In the genomic region with DNA sequence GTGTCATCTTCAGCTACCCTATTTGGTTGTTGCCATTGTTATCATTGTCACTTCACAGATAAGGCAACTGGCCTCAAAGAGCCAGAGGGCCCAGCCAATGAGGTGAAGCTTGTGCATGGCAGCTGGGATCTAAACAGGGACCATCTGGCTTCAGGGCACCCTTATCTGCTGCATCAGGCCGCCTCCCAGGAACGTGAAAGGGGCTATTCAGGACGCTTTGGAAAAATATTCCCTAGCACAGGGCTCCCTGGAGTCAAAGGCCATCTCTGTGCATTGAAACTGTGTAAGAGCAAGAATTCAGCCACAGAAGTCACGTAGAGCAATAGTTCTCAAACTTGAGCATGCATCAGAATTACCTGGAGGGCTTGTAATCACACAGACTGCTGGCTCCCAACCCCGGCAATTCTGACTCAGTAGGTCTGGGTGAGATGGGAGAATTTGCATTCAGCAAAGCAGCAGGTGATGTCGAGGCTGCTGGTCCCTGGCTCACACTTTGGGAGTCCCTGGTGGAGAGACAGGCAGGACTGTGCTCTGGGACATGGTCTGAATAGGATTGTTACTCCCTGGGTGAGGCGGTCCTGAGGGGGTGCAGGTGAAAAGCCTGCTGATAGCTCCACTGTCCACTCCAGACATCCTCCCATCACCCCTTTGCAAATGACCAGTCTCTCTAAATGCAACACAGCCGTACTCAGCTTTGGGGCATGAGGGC, we compare ENCODE assay signal across 18 cellular contexts.
"Had no signal": no experiment of that assay in that cellular context is flagged by ENCODE, and none has a peak within 500 bp of the region (broad histone marks: within the 10 kb centered on the region; RNA-seq: fewer than 3 reads in every experiment).

No MANE protein-coding gene starts in this region.

- H3K4me1 ChIP-seq: lower lobe of right lung had no signal

- H3K27ac ChIP-seq: lower lobe of right lung had no signal

- H3K4me3 ChIP-seq: dorsolateral prefrontal cortex, lower lobe of right lung had no signal

- H3K27me3 ChIP-seq: dorsolateral prefrontal cortex had no signal

- ATAC-seq: activated CD8-positive, alpha-beta T cell treated with anti-CD3 and anti-CD28 coated beads, Interleukin-2, amount 10 ng/mL, durations not matched to agents 7 days and 5 days; activated naive CD8-positive, alpha-beta T cell treated with anti-CD3 and anti-CD28 coated beads, Interleukin-2, amount 50 U/mL, for 24 hours; lower lobe of right lung had no signal

- DNase-seq: activated CD4-positive, alpha-beta T cell treated with anti-CD3 and anti-CD28 coated beads, Interleukin-2, amount 10 ng/mL, durations not matched to agents 7 days and 5 days; activated CD8-positive, alpha-beta memory T cell treated with anti-CD3 and anti-CD28 coated beads, Interleukin-2, amount 50 U/mL, for 48 hours; activated CD8-positive, alpha-beta T cell treated with anti-CD3 and anti-CD28 coated beads, Interleukin-2, amount 10 ng/mL, durations not matched to agents 7 days and 5 days; activated effector memory CD4-positive, alpha-beta T cell treated with Interleukin-2 at 50 U/mL for 16 hours; activated naive CD4-positive, alpha-beta T cell treated with anti-CD3 and anti-CD28 coated beads, Interleukin-2, amount 10 ng/mL, durations not matched to agents 7 days and 5 days; activated naive CD8-positive, alpha-beta T cell treated with anti-CD3 and anti-CD28 coated beads, Interleukin-2, amount 50 U/mL, for 24 hours; activated T-cell treated with anti-CD3 and anti-CD28 coated beads, Interleukin-2, amount 50 U/mL, for 48 hours; anterior cingulate cortex; central memory CD4-positive, alpha-beta T cell; foreskin melanocyte; hypothalamus; lower lobe of right lung; stimulated activated CD4-positive, alpha-beta T cell treated with anti-CD3 and anti-CD28 coated beads, Interleukin-12 subunit alpha, Interleukin-12 subunit beta, amount 100 ng/mL, for 4 hours; stimulated activated CD4-positive, alpha-beta T cell treated with anti-CD3 and anti-CD28 coated beads, Interleukin-1b, Interleukin-23, amount 100 ng/mL, for 48 hours; stimulated activated CD8-positive, alpha-beta memory T cell treated with anti-CD3 and anti-CD28 coated beads, Interleukin-4, amount 100 ng/mL, for 48 hours; stimulated activated naive CD4-positive, alpha-beta T cell; T-helper 9 cell had no signal

- H3K36me3 ChIP-seq: lower lobe of right lung had no signal
